In genomic region chr6:33126101-33126714, GRCh38 we compare ENCODE assay signal across 7 cellular contexts. TPM values are rescaled to one million over a fixed set of nuclear protein-coding genes. Genes with fewer than 3 reads are reported as not detected.
DNase-seq lines count a peak whose midpoint lies in the region; ATAC-seq and TF ChIP-seq lines count a peak whose summit lies in the region.

No MANE protein-coding gene starts in this region.

- DNase-seq in NCI-H748 (lab: John Stamatoyannopoulos, UW; ENCODE audit: unreplicated experiment) (peak; percentile 70), thoracic aorta (ENCODE audit: low spot score) (no peak), OCI-M2 (lab: John Stamatoyannopoulos, UW; ENCODE audit: unreplicated experiment) (no peak)
- DNase-seq in activated CD8-positive, alpha-beta memory T cell treated with anti-CD3 and anti-CD28 coated beads for 24 hours: peak; percentile 76
- DNase-seq in natural killer cell treated with Interleukin-12 subunit alpha and Interleukin-12 subunit beta and Interleukin-15 and Interleukin-18, amount 100 ng/mL, for 72 hours (ENCODE audit: low spot score): peak; percentile 69

- no peaks in the 10 kb centered on the region for H3K27me3 ChIP-seq in thoracic aorta (replicated peaks; ENCODE audit: insufficient read depth)

- H3K4me3 ChIP-seq in thoracic aorta: no peak overlapping the region

- peaks cover 10% of the 10 kb centered on the region for H3K36me3 Mint-ChIP-seq in natural killer cell treated with Interleukin-12 subunit alpha and Interleukin-12 subunit beta and Interleukin-15 and Interleukin-18, amount 100 ng/mL, for 72 hours

- no peaks in the 10 kb centered on the region for H3K36me3 ChIP-seq in thoracic aorta

- H3K4me1 Mint-ChIP-seq in natural killer cell treated with Interleukin-12 subunit alpha and Interleukin-12 subunit beta and Interleukin-15 and Interleukin-18, amount 100 ng/mL, for 72 hours (ENCODE audit: low read depth in 2 of 2): peaks cover 8 to 11% of the 10 kb centered on the region in 2 donors

- H3K27ac ChIP-seq in thoracic aorta: no peak overlapping the region

- peaks cover 7% of the 10 kb centered on the region for H3K9me3 ChIP-seq in thoracic aorta

- H3K27ac Mint-ChIP-seq in natural killer cell treated with Interleukin-12 subunit alpha and Interleukin-12 subunit beta and Interleukin-15 and Interleukin-18, amount 100 ng/mL, for 72 hours: no peak overlapping the region

- no peaks in the 10 kb centered on the region for H3K4me1 ChIP-seq in thoracic aorta (ENCODE audit: control insufficient read depth in 1 of 2, low read depth in 2 of 2)

- H3K27me3 Mint-ChIP-seq in natural killer cell treated with Interleukin-12 subunit alpha and Interleukin-12 subunit beta and Interleukin-15 and Interleukin-18, amount 100 ng/mL, for 72 hours: peaks cover 6 to 21% of the 10 kb centered on the region in 2 donors

- TF ChIP-seq CTCF in GM12874 (IDR thresholded peaks at IDR 0.05; ENCODE audit: insufficient read depth, low read depth, low read length) (peak; percentile 72), thoracic aorta (IDR thresholded peaks at IDR 0.05) (peak; percentile 56)

- ATAC-seq in esophagus mucosa (peak; percentile 59), thoracic aorta (ENCODE audit: insufficient number of reproducible peaks, low FRiP score, low read depth) (no peak)
- peak in 1 of 2 donors; percentile 65 for ATAC-seq in natural killer cell treated with Interleukin-12 subunit alpha and Interleukin-12 subunit beta and Interleukin-15 and Interleukin-18, amount 100 ng/mL, for 72 hours

- H3K9me3 Mint-ChIP-seq in natural killer cell treated with Interleukin-12 subunit alpha and Interleukin-12 subunit beta and Interleukin-15 and Interleukin-18, amount 100 ng/mL, for 72 hours: peaks cover 5% of the 10 kb centered on the region

- no peak overlapping the region for H3K4me3 Mint-ChIP-seq in natural killer cell treated with Interleukin-12 subunit alpha and Interleukin-12 subunit beta and Interleukin-15 and Interleukin-18, amount 100 ng/mL, for 72 hours

RNA-seq across cellular contexts. Expression of gene HLA-DPB1, which starts 50.4 kb away (rescaled TPM):
- total RNA-seq in esophagus mucosa (10.5 TPM), thoracic aorta (100 to 1,000 TPM in 1 of 2 donors, 10 to 100 TPM in 1; 78.4 to 112 TPM)
- 10 to 100 TPM; 14.7 to 93.6 TPM for total RNA-seq in natural killer cell treated with Interleukin-12 subunit alpha and Interleukin-12 subunit beta and Interleukin-15 and Interleukin-18, amount 100 ng/mL, for 72 hours

RNA-seq across cellular contexts. Expression of gene HLA-DPA1, which starts 52.8 kb away (rescaled TPM):
- 12.7 TPM for total RNA-seq in esophagus mucosa
- total RNA-seq in natural killer cell treated with Interleukin-12 subunit alpha and Interleukin-12 subunit beta and Interleukin-15 and Interleukin-18, amount 100 ng/mL, for 72 hours: 100 to 1,000 TPM in 1 of 2 donors, 10 to 100 TPM in 1; 33.8 to 145 TPM
- total RNA-seq in thoracic aorta: 100 to 1,000 TPM; 141 to 148 TPM

Comparison
In these comparisons a context has a peak if more than half of its experiments do, and no peak if none do; other contexts are left out.
1. DNase-seq: peak in NCI-H748 (single experiment), activated CD8-positive, alpha-beta memory T cell treated with anti-CD3 and anti-CD28 coated beads for 24 hours (single experiment) and natural killer cell treated with Interleukin-12 subunit alpha and Interleukin-12 subunit beta and Interleukin-15 and Interleukin-18, amount 100 ng/mL, for 72 hours (single experiment); none in thoracic aorta (single experiment) and OCI-M2 (single experiment).